Comparison of ENCODE assay signal across 33 cellular contexts in the genomic region with DNA sequence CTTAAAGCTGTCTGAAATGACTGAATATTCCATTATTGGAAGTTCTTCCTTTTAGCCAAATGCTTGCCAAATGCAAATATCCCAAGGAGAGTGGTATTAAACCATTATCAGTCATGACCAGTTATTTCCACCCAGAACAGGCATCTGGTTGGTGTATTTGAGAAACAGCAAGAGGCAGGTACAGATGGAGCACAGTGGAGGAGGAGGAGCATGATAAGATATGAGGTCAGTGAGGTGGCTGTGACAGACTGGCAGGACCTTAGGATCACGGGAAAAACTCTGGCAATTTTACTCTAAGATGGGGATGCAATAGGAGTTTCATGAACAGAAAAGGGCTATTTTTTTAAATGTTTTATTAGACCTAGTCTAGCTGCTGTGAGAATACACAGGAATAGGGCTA. TPM values are rescaled to one million over a fixed set of nuclear protein-coding genes. Genes with fewer than 3 reads are reported as not detected.
"Had no signal": no experiment of that assay in that cellular context is flagged by ENCODE, and none has a peak within 500 bp of the region (broad histone marks: within the 10 kb centered on the region; RNA-seq: fewer than 3 reads in every experiment).

No MANE protein-coding gene starts in this region.

- H3K27ac ChIP-seq: colonic mucosa, epithelial cell of prostate, esophagus muscularis mucosa, foreskin keratinocyte, gastroesophageal sphincter, heart right ventricle, prostate gland, right atrium auricular region, stomach, thyroid gland, vagina had no signal

- FAIRE-seq: keratinocyte had no signal

- H3K36me3 ChIP-seq: colonic mucosa, esophagus muscularis mucosa, gastroesophageal sphincter, heart right ventricle, prostate gland, right atrium auricular region, stomach, thyroid gland, vagina had no signal

- ATAC-seq: foreskin keratinocyte; gastroesophageal sphincter; heart right ventricle; left lobe of liver; sciatic nerve; stimulated activated effector memory CD8-positive, alpha-beta T cell treated with anti-CD3 and anti-CD28 coated beads, Interleukin-12 subunit alpha, Interleukin-12 subunit beta, amount 100 ng/mL, for 72 hours had no signal

- H3K4me3 ChIP-seq: colonic mucosa, esophagus muscularis mucosa, gastroesophageal sphincter, heart right ventricle, lung, prostate gland, right atrium auricular region, stomach, thyroid gland, vagina had no signal

- H3K27me3 ChIP-seq: colonic mucosa, esophagus muscularis mucosa, gastroesophageal sphincter, right atrium auricular region, stomach, thyroid gland, vagina had no signal

- H3K9me3 ChIP-seq: colonic mucosa, esophagus muscularis mucosa, gastroesophageal sphincter, heart right ventricle, prostate gland, right atrium auricular region, stomach, thyroid gland, vagina had no signal

- H3K4me1 ChIP-seq: colonic mucosa, esophagus muscularis mucosa, foreskin keratinocyte, gastroesophageal sphincter, heart right ventricle, prostate gland, right atrium auricular region, stomach, thyroid gland, vagina had no signal

- DNase-seq: colonic mucosa; effector CD8-positive, alpha-beta T cell; endodermal cell; foreskin keratinocyte; glutamatergic neuron; heart right ventricle; hypothalamus; immature natural killer cell; naive B cell; nephron progenitor cell; nucleus accumbens; stimulated activated CD4-positive, alpha-beta T cell treated with anti-CD3 and anti-CD28 coated beads, Interleukin-2, amount 100 ng/mL, for 24 hours; stimulated activated CD4-positive, alpha-beta T cell treated with anti-CD3 and anti-CD28 coated beads, Interleukin-4, amount 100 ng/mL, for 24 hours; stimulated activated naive CD4-positive, alpha-beta T cell treated with Interleukin-2 at 50 U/mL for 16 hours; stomach; thyroid gland; trophoblast cell had no signal

RNA-seq across cellular contexts. Expression of gene HEPACAM2, which starts 6.4 kb away (rescaled TPM):
- total RNA-seq: endodermal cell, esophagus muscularis mucosa, foreskin keratinocyte, gastroesophageal sphincter, left lobe of liver, mononuclear cell, osteocyte, ureter, vagina had no signal
- polyA plus RNA-seq: fibroblast of lung, foreskin keratinocyte, heart right ventricle, keratinocyte, liver had no signal
